In the genomic region with DNA sequence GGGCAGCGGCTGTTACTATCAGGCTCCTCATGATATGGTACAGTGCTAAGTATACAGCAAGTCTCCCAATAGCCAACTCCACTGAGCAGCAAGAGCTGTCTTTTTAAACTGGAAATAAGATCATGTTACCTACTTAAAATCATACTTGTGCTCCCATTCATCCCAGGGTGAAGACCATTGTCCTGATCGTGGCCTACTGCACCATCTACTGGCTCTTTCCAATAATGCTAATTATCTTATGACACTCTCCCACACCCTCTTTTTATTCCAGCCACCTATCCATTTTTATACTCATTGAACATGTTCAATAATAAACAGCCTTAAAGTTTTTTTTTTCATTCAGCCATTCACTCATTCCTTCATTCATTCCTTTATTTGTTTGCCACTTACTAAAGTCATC, we compare ENCODE assay signal across 11 cellular contexts.
DNase-seq lines count a peak whose midpoint lies in the region; ATAC-seq and TF ChIP-seq lines count a peak whose summit lies in the region.
"Had no signal": no experiment of that assay in that cellular context is flagged by ENCODE, and none has a peak within 500 bp of the region (broad histone marks: within the 10 kb centered on the region; RNA-seq: fewer than 3 reads in every experiment).

No MANE protein-coding gene starts in this region.

- DNase-seq in GM23338 (ENCODE audit: low spot score) (peak; percentile 53), RKO (ENCODE audit: low spot score) (peak; percentile 41), glomerular visceral epithelial cell (ENCODE audit: extremely low spot score) (peak; percentile 6), NCI-H446 treated with DMSO at 0.1 percent for 48 hours (lab: John Stamatoyannopoulos, UW) (no peak)
- DNase-seq in activated CD4-positive, alpha-beta T cell treated with anti-CD3 and anti-CD28 coated beads, Interleukin-2, amount 50 U/mL, for 1 hour, result no peak
- no peak for DNase-seq in activated T-helper 1 cell treated with anti-CD3 and anti-CD28 coated beads, Interleukin-12 subunit alpha, Interleukin-12 subunit beta, Interleukin-2, Interleukin-4 antibody, amounts not matched to agents 30 ng/mL and 10 ng/mL and 1 ng/mL, durations not matched to agents 14 hours and 24 hours and 36 hours (ENCODE audit: low spot score)
- no peak for DNase-seq in stimulated activated naive CD4-positive, alpha-beta T cell treated with Interleukin-2 at 50 U/mL for 16 hours (lab: John Stamatoyannopoulos, UW)
- DNase-seq: KG1, retina had no signal

- H3K4me3 Mint-ChIP-seq in GM23338, result no peak overlapping the region
- no peak overlapping the region for H3K4me3 Mint-ChIP-seq in activated T-helper 1 cell treated with anti-CD3 and anti-CD28 coated beads, Interleukin-12 subunit alpha, Interleukin-12 subunit beta, Interleukin-2, Interleukin-4 antibody, amounts not matched to agents 30 ng/mL and 10 ng/mL and 1 ng/mL, durations not matched to agents 14 hours and 24 hours and 36 hours
- H3K4me3 Mint-ChIP-seq: activated naive CD8-positive, alpha-beta T cell had no signal

- no peak overlapping the region for H3K4me3 ChIP-seq in GM23338

- H3K4me1 ChIP-seq in GM23338 (ENCODE audit: insufficient read depth), result no peaks in the 10 kb centered on the region

- no peaks in the 10 kb centered on the region for H3K36me3 Mint-ChIP-seq in GM23338 (ENCODE audit: low read depth)
- H3K36me3 Mint-ChIP-seq in activated T-helper 1 cell treated with anti-CD3 and anti-CD28 coated beads, Interleukin-12 subunit alpha, Interleukin-12 subunit beta, Interleukin-2, Interleukin-4 antibody, amounts not matched to agents 30 ng/mL and 10 ng/mL and 1 ng/mL, durations not matched to agents 14 hours and 24 hours and 36 hours (ENCODE audit: low read depth), result no peaks in the 10 kb centered on the region

- no peak overlapping the region for H3K27ac Mint-ChIP-seq in GM23338
- H3K27ac Mint-ChIP-seq in activated T-helper 1 cell treated with anti-CD3 and anti-CD28 coated beads, Interleukin-12 subunit alpha, Interleukin-12 subunit beta, Interleukin-2, Interleukin-4 antibody, amounts not matched to agents 30 ng/mL and 10 ng/mL and 1 ng/mL, durations not matched to agents 14 hours and 24 hours and 36 hours, result no peak overlapping the region
- H3K27ac Mint-ChIP-seq: activated naive CD8-positive, alpha-beta T cell had no signal

- no peaks in the 10 kb centered on the region for H4K20me1 ChIP-seq in GM23338 (replicated peaks; ENCODE audit: insufficient read depth)

- H3K4me2 ChIP-seq in GM23338, result no peak overlapping the region

- H3K27ac ChIP-seq in 22Rv1 (no peak overlapping the region), GM23338 (ENCODE audit: low read depth) (no peak overlapping the region)

- intact Hi-C loops in activated T-helper 1 cell treated with anti-CD3 and anti-CD28 coated beads, Interleukin-12 subunit alpha, Interleukin-12 subunit beta, Interleukin-2, Interleukin-4 antibody, amounts not matched to agents 30 ng/mL and 10 ng/mL and 1 ng/mL, durations not matched to agents 14 hours and 24 hours and 36 hours (cut with micrococcal nuclease), result loop anchor here (5.0 kb wide), 2 partner anchors 61 to 151 kb away; no protein-coding TSS in a partner anchor

- H3K9me3 Mint-ChIP-seq in GM23338, result no peaks in the 10 kb centered on the region
- no peaks in the 10 kb centered on the region for H3K9me3 Mint-ChIP-seq in activated T-helper 1 cell treated with anti-CD3 and anti-CD28 coated beads, Interleukin-12 subunit alpha, Interleukin-12 subunit beta, Interleukin-2, Interleukin-4 antibody, amounts not matched to agents 30 ng/mL and 10 ng/mL and 1 ng/mL, durations not matched to agents 14 hours and 24 hours and 36 hours

- H3K79me2 ChIP-seq in GM23338 (replicated peaks; ENCODE audit: insufficient read depth), result no peaks in the 10 kb centered on the region

- ATAC-seq in GM23338, result peak; percentile 65

- TF ChIP-seq CTCF in 22Rv1 (IDR thresholded peaks at IDR 0.05) (peak; percentile 55), GM23338 (conservative IDR thresholded peaks at IDR 0.05; ENCODE audit: low read depth in 2 of 2) (peak; percentile 57 to 79)

- H3K27me3 Mint-ChIP-seq in GM23338 (ENCODE audit: insufficient read depth, low read depth, poor library complexity), result no peaks in the 10 kb centered on the region
- H3K27me3 Mint-ChIP-seq in activated T-helper 1 cell treated with anti-CD3 and anti-CD28 coated beads, Interleukin-12 subunit alpha, Interleukin-12 subunit beta, Interleukin-2, Interleukin-4 antibody, amounts not matched to agents 30 ng/mL and 10 ng/mL and 1 ng/mL, durations not matched to agents 14 hours and 24 hours and 36 hours (ENCODE audit: insufficient read depth), result no peaks in the 10 kb centered on the region
- H3K27me3 Mint-ChIP-seq: activated naive CD8-positive, alpha-beta T cell had no signal

- no peaks in the 10 kb centered on the region for H3K36me3 ChIP-seq in GM23338 (ENCODE audit: insufficient read depth)

- H3K27me3 ChIP-seq in GM23338 (ENCODE audit: insufficient read depth), result no peaks in the 10 kb centered on the region

- no peaks in the 10 kb centered on the region for H3F3A ChIP-seq in GM23338 (replicated peaks; ENCODE audit: low read depth)

- H3K9me2 ChIP-seq in GM23338 (ENCODE audit: insufficient read depth), result no peaks in the 10 kb centered on the region

- no peaks in the 10 kb centered on the region for H3K4me1 Mint-ChIP-seq in GM23338
- H3K4me1 Mint-ChIP-seq in activated T-helper 1 cell treated with anti-CD3 and anti-CD28 coated beads, Interleukin-12 subunit alpha, Interleukin-12 subunit beta, Interleukin-2, Interleukin-4 antibody, amounts not matched to agents 30 ng/mL and 10 ng/mL and 1 ng/mL, durations not matched to agents 14 hours and 24 hours and 36 hours (ENCODE audit: low read depth), result no peaks in the 10 kb centered on the region

- H2AFZ ChIP-seq in GM23338, result no peak overlapping the region

TF ChIP-seq in GM23338, 12 proteins besides CTCF, POLR2A, EP300 and RAD21:
- no peak for TF ChIP-seq POLR2AphosphoS5 (IDR thresholded peaks at IDR 0.05; ENCODE audit: low read depth)

Comparison
In these comparisons a context has a peak if more than half of its experiments do, and no peak if none do; other contexts are left out.
1. DNase-seq: peak in GM23338 (single experiment), RKO (single experiment) and glomerular visceral epithelial cell (single experiment); none in NCI-H446 treated with DMSO at 0.1 percent for 48 hours (single experiment), activated CD4-positive, alpha-beta T cell treated with anti-CD3 and anti-CD28 coated beads, Interleukin-2, amount 50 U/mL, for 1 hour (single experiment), activated T-helper 1 cell treated with anti-CD3 and anti-CD28 coated beads, Interleukin-12 subunit alpha, Interleukin-12 subunit beta, Interleukin-2, Interleukin-4 antibody, amounts not matched to agents 30 ng/mL and 10 ng/mL and 1 ng/mL, durations not matched to agents 14 hours and 24 hours and 36 hours (single experiment) and stimulated activated naive CD4-positive, alpha-beta T cell treated with Interleukin-2 at 50 U/mL for 16 hours (single experiment).